Comparison of ENCODE assay signal across 8 cellular contexts in genomic region chr19:7500811-7501450, GRCh38. TPM values are rescaled to one million over a fixed set of nuclear protein-coding genes. Genes with fewer than 3 reads are reported as not detected.
DNase-seq lines count a peak whose midpoint lies in the region; ATAC-seq and TF ChIP-seq lines count a peak whose summit lies in the region.

No MANE protein-coding gene starts in this region.

- H3K36me3 ChIP-seq in liver (ENCODE audit: control insufficient read depth in 4 of 4, insufficient read depth in 3 of 4, low read depth in 1 of 4, low read length in 3 of 4), result no peaks in the 10 kb centered on the region

- H3K4me3 Mint-ChIP-seq in Calu3 (ENCODE audit: low read depth, unreplicated experiment) (peak overlapping the region; percentile 61), T-cell (peak overlapping the region in 1 of 3 donors; percentile 65), chondrocyte (ENCODE audit: unreplicated experiment) (peak overlapping the region; percentile 66)

- H3K4me3 ChIP-seq in liver (ENCODE audit: low read depth in 1 of 3, low read length in 3 of 3), result peak overlapping the region in 2 of 3 donors; percentile 44 to 57

- H3K36me3 Mint-ChIP-seq in Calu3 (ENCODE audit: insufficient read depth, unreplicated experiment) (peaks cover 5% of the 10 kb centered on the region), T-cell (no peaks in the 10 kb centered on the region), chondrocyte (ENCODE audit: low read depth) (no peaks in the 10 kb centered on the region)

- CTCF ChIA-PET in Calu3 (lab: Charles Lee) (no interaction called here), T-cell (lab: Charles Lee) (no interaction called here)

- peaks cover 8 to 12% (median 9%) of the 10 kb centered on the region in 4 donors for H3K4me1 ChIP-seq in liver (ENCODE audit: control insufficient read depth in 4 of 4, insufficient read depth in 4 of 4, low read length in 3 of 4)

- H3K9ac ChIP-seq in liver (ENCODE audit: low read depth in 1 of 2, low read length in 2 of 2), result no peak overlapping the region

- DNase-seq in Calu3 (peak; percentile 82), NCI-H1048 (lab: John Stamatoyannopoulos, UW) (peak; percentile 79), T-cell (peak in 5 of 34 experiments; percentile 15 to 37 (median 29)), chondrocyte (ENCODE audit: low spot score) (no peak)
- DNase-seq in stimulated activated CD4-positive, alpha-beta T cell treated with anti-CD3 and anti-CD28 coated beads, TNF-alpha, amount 100 ng/mL, for 48 hours (ENCODE audit: low read depth in 3 of 3), result peak; percentile 43 to 60 (median 50)

- no peaks in the 10 kb centered on the region for H3K4me1 Mint-ChIP-seq in Calu3 (ENCODE audit: low read depth, unreplicated experiment)
- H3K4me1 Mint-ChIP-seq in T-cell, result peaks cover 8 to 11% (median 9%) of the 10 kb centered on the region in 3 donors
- H3K4me1 Mint-ChIP-seq in chondrocyte (ENCODE audit: low read depth), result no peaks in the 10 kb centered on the region

- intact Hi-C loops in Calu3 (cut with micrococcal nuclease; ENCODE audit: unreplicated experiment), result no loop called here

- H3K27me3 ChIP-seq in liver (ENCODE audit: control insufficient read depth in 4 of 4, insufficient read depth in 4 of 4, low read length in 3 of 4), result no peaks in the 10 kb centered on the region

- 5% methylated on average over 93 of the region's 93 CpGs for WGBS in liver

- no peak overlapping the region for H3K27ac ChIP-seq in liver (ENCODE audit: low read depth in 1 of 2, low read length in 2 of 2)

- H3K27ac Mint-ChIP-seq in Calu3 (ENCODE audit: unreplicated experiment) (no peak overlapping the region), T-cell (no peak overlapping the region), chondrocyte (ENCODE audit: unreplicated experiment) (no peak overlapping the region)

- ATAC-seq in T-cell (replicated peaks in 1 of 4), result peak; percentile 37 to 55 (median 42)
- ATAC-seq in GM21619 (IDR thresholded peaks at IDR 0.05; ENCODE audit: unreplicated experiment), result no peak
- ATAC-seq in HG03469 (IDR thresholded peaks at IDR 0.05; ENCODE audit: unreplicated experiment), result no peak

- H3K9me3 ChIP-seq in liver (ENCODE audit: control insufficient read depth in 4 of 4, low read length in 3 of 4), result no peaks in the 10 kb centered on the region

- TF ChIP-seq CTCF in Calu3 (IDR thresholded peaks at IDR 0.05; ENCODE audit: unreplicated experiment) (peak; percentile 18), chondrocyte (IDR thresholded peaks at IDR 0.05) (peak; percentile 34), liver (IDR thresholded peaks at IDR 0.05; ENCODE audit: low read depth, low read length, missing input control) (peak; percentile 1)

- H3K27me3 Mint-ChIP-seq in Calu3 (ENCODE audit: unreplicated experiment) (peaks cover 31% of the 10 kb centered on the region), T-cell (peaks cover 35 to 53% of the 10 kb centered on the region in 2 donors), chondrocyte (ENCODE audit: low read depth) (peaks cover 13% of the 10 kb centered on the region)

- no peaks in the 10 kb centered on the region for H3K9me3 Mint-ChIP-seq in Calu3 (ENCODE audit: low read depth, unreplicated experiment)
- no peaks in the 10 kb centered on the region for H3K9me3 Mint-ChIP-seq in T-cell
- no peaks in the 10 kb centered on the region for H3K9me3 Mint-ChIP-seq in chondrocyte (ENCODE audit: low read depth)

- POLR2A ChIA-PET in T-cell (lab: Charles Lee), result no interaction called here

- no TSS peak for BruUV-seq in Calu3 (replicated peaks; lab: Mats Ljungman, UMichigan)

- no peak for TF ChIP-seq RAD21 in liver (IDR thresholded peaks at IDR 0.05)

TF ChIP-seq in liver, 16 proteins besides CTCF, POLR2A, EP300 and RAD21:
- TF ChIP-seq, protein P1, sequence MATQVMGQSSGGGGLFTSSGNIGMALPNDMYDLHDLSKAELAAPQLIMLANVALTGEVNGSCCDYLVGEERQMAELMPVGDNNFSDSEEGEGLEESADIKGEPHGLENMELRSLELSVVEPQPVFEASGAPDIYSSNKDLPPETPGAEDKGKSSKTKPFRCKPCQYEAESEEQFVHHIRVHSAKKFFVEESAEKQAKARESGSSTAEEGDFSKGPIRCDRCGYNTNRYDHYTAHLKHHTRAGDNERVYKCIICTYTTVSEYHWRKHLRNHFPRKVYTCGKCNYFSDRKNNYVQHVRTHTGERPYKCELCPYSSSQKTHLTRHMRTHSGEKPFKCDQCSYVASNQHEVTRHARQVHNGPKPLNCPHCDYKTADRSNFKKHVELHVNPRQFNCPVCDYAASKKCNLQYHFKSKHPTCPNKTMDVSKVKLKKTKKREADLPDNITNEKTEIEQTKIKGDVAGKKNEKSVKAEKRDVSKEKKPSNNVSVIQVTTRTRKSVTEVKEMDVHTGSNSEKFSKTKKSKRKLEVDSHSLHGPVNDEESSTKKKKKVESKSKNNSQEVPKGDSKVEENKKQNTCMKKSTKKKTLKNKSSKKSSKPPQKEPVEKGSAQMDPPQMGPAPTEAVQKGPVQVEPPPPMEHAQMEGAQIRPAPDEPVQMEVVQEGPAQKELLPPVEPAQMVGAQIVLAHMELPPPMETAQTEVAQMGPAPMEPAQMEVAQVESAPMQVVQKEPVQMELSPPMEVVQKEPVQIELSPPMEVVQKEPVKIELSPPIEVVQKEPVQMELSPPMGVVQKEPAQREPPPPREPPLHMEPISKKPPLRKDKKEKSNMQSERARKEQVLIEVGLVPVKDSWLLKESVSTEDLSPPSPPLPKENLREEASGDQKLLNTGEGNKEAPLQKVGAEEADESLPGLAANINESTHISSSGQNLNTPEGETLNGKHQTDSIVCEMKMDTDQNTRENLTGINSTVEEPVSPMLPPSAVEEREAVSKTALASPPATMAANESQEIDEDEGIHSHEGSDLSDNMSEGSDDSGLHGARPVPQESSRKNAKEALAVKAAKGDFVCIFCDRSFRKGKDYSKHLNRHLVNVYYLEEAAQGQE (IDR thresholded peaks at IDR 0.05), result no peak
- TF ChIP-seq FOXA1 (IDR thresholded peaks at IDR 0.05) (no peak), NR2F2 (IDR thresholded peaks at IDR 0.05) (no peak), EGR1 (IDR thresholded peaks at IDR 0.05; ENCODE audit: low read depth in 2 of 2) (no peak), HNF4G (IDR thresholded peaks at IDR 0.05) (no peak), ATF3 (IDR thresholded peaks at IDR 0.05) (no peak), FOXA2 (IDR thresholded peaks at IDR 0.05) (no peak), SP1 (IDR thresholded peaks at IDR 0.05) (no peak), RXRA (IDR thresholded peaks at IDR 0.05) (no peak), TAF1 (conservative IDR thresholded peaks at IDR 0.05) (no peak), GABPA (IDR thresholded peaks at IDR 0.05 in 1 of 2, conservative IDR thresholded peaks at IDR 0.05 in 1 of 2) (no peak)

RNA-seq across cellular contexts. Expression of gene PEX11G, which starts 12.1 kb away (rescaled TPM):
- total RNA-seq in Calu3 (2022), result 1.3 and 3.4 TPM in 2 replicates
- 1 to 10 TPM in 1 of 5 donors, under 1 TPM in 3, not detected in 1; 0.35 to 1.1 (median 0.67) TPM for total RNA-seq in T-cell
- total RNA-seq in chondrocyte, result 1.7 to 2.6 TPM (median 2.3 TPM) in 3 replicates
- 1 to 10 TPM; 1.9 to 7.7 TPM for total RNA-seq in liver
- polyA plus RNA-seq in liver, result 10 to 100 TPM in 1 of 2 donors, 1 to 10 TPM in 1; 8.6 to 10.9 TPM

RNA-seq across cellular contexts. Expression of gene ZNF358, which starts 15.0 kb away (rescaled TPM):
- total RNA-seq in Calu3 (2022), result 22.6 and 23.8 TPM in 2 replicates
- total RNA-seq in T-cell, result 10 to 100 TPM in 1 of 5 donors, 1 to 10 TPM in 4; 4.3 to 10.3 (median 8.5) TPM
- total RNA-seq in chondrocyte, result 72.8 to 78.9 TPM (median 78.1 TPM) in 3 replicates
- total RNA-seq in liver, result 1 to 10 TPM; 5.7 to 9.5 TPM
- polyA plus RNA-seq in liver, result 10 to 100 TPM; 15.6 to 18.2 TPM

RNA-seq across cellular contexts. Expression of gene MCOLN1, which starts 21.5 kb away (rescaled TPM):
- total RNA-seq in Calu3 (2022) (13.1 TPM in 2 replicates), T-cell (10 to 100 TPM; 13.0 to 16.7 (median 15.3) TPM), chondrocyte (25.9 to 27.9 TPM (median 27.8 TPM) in 3 replicates), liver (10 to 100 TPM; 10.9 to 13.2 TPM)
- 10 to 100 TPM; 14.1 to 17.0 TPM for polyA plus RNA-seq in liver

RNA-seq across cellular contexts. Expression of gene PNPLA6, which starts 34.6 kb away (rescaled TPM):
- total RNA-seq in Calu3 (2022) (51.3 and 60.1 TPM in 2 replicates), T-cell (100 to 1,000 TPM in 3 of 5 donors, 10 to 100 TPM in 2; 88.4 to 158 (median 125) TPM), chondrocyte (78.1 to 97.9 TPM (median 87.9 TPM) in 3 replicates), liver (10 to 100 TPM; 33.0 to 68.4 TPM)
- 10 to 100 TPM; 20.9 to 22.9 TPM for polyA plus RNA-seq in liver

Comparison
In these comparisons a context has a peak if more than half of its experiments do, and no peak if none do; other contexts are left out.
1. ATAC-seq: peak in T-cell (4 of 4); none in GM21619 (single experiment) and HG03469 (single experiment).
2. Peak in every context shown above with its lines, with median percentiles within 50 percentile points of each other: CTCF ChIP-seq.